ENCODE assay signal across 19 cellular contexts in the genomic region with DNA sequence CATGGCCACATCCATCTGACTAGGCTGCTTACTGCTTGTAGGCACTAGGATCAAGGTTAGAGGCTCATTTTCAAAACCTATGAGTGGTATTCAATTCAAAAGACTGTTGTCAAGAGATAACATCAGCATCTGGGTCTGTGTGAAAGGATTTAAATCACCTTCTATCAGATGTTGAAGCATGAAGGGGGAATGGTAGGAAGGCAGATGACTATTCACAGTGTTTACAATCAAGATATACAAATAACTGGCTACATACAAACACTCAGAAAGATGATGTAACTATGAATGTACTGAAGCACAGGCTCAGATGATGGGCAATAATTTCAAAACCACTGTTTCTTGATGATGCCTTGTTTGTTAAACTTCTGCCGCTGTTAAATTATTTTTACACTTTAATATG.
DNase-seq lines count a peak whose midpoint lies in the region; ATAC-seq and TF ChIP-seq lines count a peak whose summit lies in the region.
"Had no signal": no experiment of that assay in that cellular context is flagged by ENCODE, and none has a peak within 500 bp of the region (broad histone marks: within the 10 kb centered on the region; RNA-seq: fewer than 3 reads in every experiment).

No MANE protein-coding gene starts in this region.

- H4K20me1 ChIP-seq in DND-41 (ENCODE audit: insufficient read depth, low read length) (peaks cover 2% of the 10 kb centered on the region; the same call in 1 of the 2 replicates), PC-3 (ENCODE audit: low read length) (no peaks in the 10 kb centered on the region)

- TF ChIP-seq POLR2A in uterus (IDR thresholded peaks at IDR 0.05), result no peak

- ATAC-seq in DND-41 (ENCODE audit: insufficient read depth, low read depth) (0 out of 3 replicates have a peak, but pooled peaks have one; percentile 24), PC-3 (peak; percentile 52), naive B cell (ENCODE audit: low read depth in 2 of 2) (no peak), HG03442 (IDR thresholded peaks at IDR 0.05; ENCODE audit: unreplicated experiment) (no peak)
- ATAC-seq: lower lobe of right lung; sciatic nerve; stimulated activated memory B cell treated with anti-CD40 and anti-IgM and Interleukin-4, amounts not matched to agents 10 μg/mL and 1 μg/mL and 100 μg/mL, for 72 hours had no signal

- no peaks in the 10 kb centered on the region for H3F3A ChIP-seq in PC-3 (ENCODE audit: low read length, unreplicated experiment)

- no TSS peak for BruUV-seq in PC-3 (replicated peaks; lab: Mats Ljungman, UMichigan)

- intact Hi-C loops in PC-3 (cut with micrococcal nuclease), result no loop called here
- intact Hi-C loops in uterus (cut with DNase I; ENCODE audit: low total_unique reads), result no loop called here

- POLR2A ChIA-PET in PC-3 (lab: Charles Lee; ENCODE audit: unreplicated experiment), result no interaction called here

- H3K4me1 Mint-ChIP-seq in endodermal cell (peaks cover 68% of the 10 kb centered on the region), naive B cell (peaks cover 28 to 46% (median 41%) of the 10 kb centered on the region in 3 donors)

- H3K9me3 Mint-ChIP-seq in endodermal cell, result no peaks in the 10 kb centered on the region
- H3K9me3 Mint-ChIP-seq in naive B cell, result no peaks in the 10 kb centered on the region
- H3K9me3 Mint-ChIP-seq: activated B cell treated with CpG ODN at 0.5 μM for 24 hours; dendritic cell treated with granulocyte-macrophage colony-stimulating factor and Interleukin-4, amounts not matched to agents 40 ng/mL and 50 ng/mL, for 4 days; stimulated activated memory B cell treated with anti-CD40 and anti-IgM and Interleukin-4, amounts not matched to agents 10 μg/mL and 1 μg/mL and 100 μg/mL, for 72 hours had no signal

- no peak overlapping the region for H2AFZ ChIP-seq in DND-41 (ENCODE audit: low read depth, low read length)
- H2AFZ ChIP-seq in PC-3 (ENCODE audit: low read length), result no peak overlapping the region

- H3K79me2 ChIP-seq in DND-41 (ENCODE audit: insufficient read depth, low read length) (no peaks in the 10 kb centered on the region), PC-3 (ENCODE audit: low read length) (peaks cover 8% of the 10 kb centered on the region; the same call in 1 of the 2 replicates)

- CTCF ChIA-PET in PC-3 (lab: Charles Lee), result no interaction called here

- H3K9ac ChIP-seq in DND-41 (ENCODE audit: low read depth, low read length), result no peak overlapping the region
- H3K9ac ChIP-seq in PC-3 (ENCODE audit: low read length), result no peak overlapping the region
- no peak overlapping the region for H3K9ac ChIP-seq in endodermal cell (ENCODE audit: extremely low read depth, low read length, poor library complexity, severe bottlenecking)

- H3K4me3 Mint-ChIP-seq in endodermal cell (no peak overlapping the region), naive B cell (no peak overlapping the region)
- H3K4me3 Mint-ChIP-seq: activated B cell treated with CpG ODN at 0.5 μM for 24 hours; B cell; dendritic cell treated with granulocyte-macrophage colony-stimulating factor and Interleukin-4, amounts not matched to agents 40 ng/mL and 50 ng/mL, for 4 days; stimulated activated memory B cell treated with anti-CD40 and anti-IgM and Interleukin-4, amounts not matched to agents 10 μg/mL and 1 μg/mL and 100 μg/mL, for 72 hours had no signal

- H3K27ac Mint-ChIP-seq in endodermal cell, result peak overlapping the region; percentile 0
- H3K27ac Mint-ChIP-seq in naive B cell, result peak overlapping the region in 5 of 6 donors; percentile 50 to 90 (median 80)
- H3K27ac Mint-ChIP-seq: B cell; dendritic cell treated with granulocyte-macrophage colony-stimulating factor and Interleukin-4, amounts not matched to agents 40 ng/mL and 50 ng/mL, for 4 days; stimulated activated memory B cell treated with anti-CD40 and anti-IgM and Interleukin-4, amounts not matched to agents 10 μg/mL and 1 μg/mL and 100 μg/mL, for 72 hours had no signal

- H3K9me3 ChIP-seq in DND-41 (ENCODE audit: insufficient read depth, low read length, severe bottlenecking) (no peaks in the 10 kb centered on the region), PC-3 (ENCODE audit: low read length) (no peaks in the 10 kb centered on the region), endodermal cell (ENCODE audit: control insufficient read depth, low read length) (no peaks in the 10 kb centered on the region), uterus (no peaks in the 10 kb centered on the region)
- H3K9me3 ChIP-seq: lower lobe of right lung had no signal

- H3K27ac ChIP-seq in DND-41 (ENCODE audit: low read length) (no peak overlapping the region), PC-3 (ENCODE audit: low read length) (no peak overlapping the region), endodermal cell (ENCODE audit: low read depth, low read length) (no peak overlapping the region), uterus (no peak overlapping the region)
- H3K27ac ChIP-seq: lower lobe of right lung had no signal

- DNase-seq in DND-41, result no peak
- peak; percentile 23 for DNase-seq in PC-3
- no peak for DNase-seq in endodermal cell
- DNase-seq in naive B cell, result no peak
- DNase-seq in effector CD8-positive, alpha-beta T cell (lab: John Stamatoyannopoulos, UW), result no peak
- DNase-seq in uterus, result no peak
- DNase-seq: activated B cell treated with CpG ODN at 0.5 μM for 24 hours; activated CD8-positive, alpha-beta memory T cell treated with anti-CD3 and anti-CD28 coated beads for 24 hours; COR-L47; lower lobe of right lung; NCI-H1417 treated with DMSO at 0.1 percent for 48 hours; NCI-H2171 treated with DMSO at 0.1 percent for 48 hours; NCI-H774; SHP77 treated with DMSO at 0.1 percent for 48 hours had no signal

- H3K27me3 Mint-ChIP-seq in endodermal cell (ENCODE audit: insufficient read depth) (no peaks in the 10 kb centered on the region), naive B cell (no peaks in the 10 kb centered on the region)
- H3K27me3 Mint-ChIP-seq: activated B cell treated with CpG ODN at 0.5 μM for 24 hours; B cell; dendritic cell treated with granulocyte-macrophage colony-stimulating factor and Interleukin-4, amounts not matched to agents 40 ng/mL and 50 ng/mL, for 4 days; stimulated activated memory B cell treated with anti-CD40 and anti-IgM and Interleukin-4, amounts not matched to agents 10 μg/mL and 1 μg/mL and 100 μg/mL, for 72 hours had no signal

- WGBS in endodermal cell (ENCODE audit: insufficient coverage in 1 of 2, insufficient read length in 1 of 2), 2 experiments, result 100% methylated on average over 1 of the region's 1 CpG; no CpG with 5 or more reads in 1 of the 2 experiments

- H3K4me2 ChIP-seq in DND-41 (ENCODE audit: insufficient read depth, low read length) (no peak overlapping the region), PC-3 (ENCODE audit: low read length) (no peak overlapping the region)

- H3K36me3 Mint-ChIP-seq in endodermal cell (ENCODE audit: low read depth), result peaks cover 4% of the 10 kb centered on the region
- H3K36me3 Mint-ChIP-seq in naive B cell, result no peaks in the 10 kb centered on the region
- H3K36me3 Mint-ChIP-seq: stimulated activated memory B cell treated with anti-CD40 and anti-IgM and Interleukin-4, amounts not matched to agents 10 μg/mL and 1 μg/mL and 100 μg/mL, for 72 hours had no signal

- no peaks in the 10 kb centered on the region for H3K9me2 ChIP-seq in PC-3 (replicated peaks; ENCODE audit: low read length)

- H3K4me1 ChIP-seq in DND-41 (ENCODE audit: insufficient read depth, low read length) (no peaks in the 10 kb centered on the region), PC-3 (ENCODE audit: insufficient read depth, low read length) (peaks cover 25% of the 10 kb centered on the region), endodermal cell (ENCODE audit: control insufficient read depth, insufficient read depth, low read length) (peaks cover 11% of the 10 kb centered on the region), uterus (peaks cover 0 to 1% of the 10 kb centered on the region in 2 donors)

- TF ChIP-seq CTCF in DND-41 (IDR thresholded peaks at IDR 0.05; ENCODE audit: borderline replicate concordance, extremely low read depth, low read length, poor library complexity, severe bottlenecking), result no peak
- no peak for TF ChIP-seq CTCF in PC-3 (conservative IDR thresholded peaks at IDR 0.05; ENCODE audit: low read depth, low read length)
- TF ChIP-seq CTCF in endodermal cell (conservative IDR thresholded peaks at IDR 0.05), result no peak
- TF ChIP-seq CTCF in uterus (IDR thresholded peaks at IDR 0.05), result no peak

- H3K4me3 ChIP-seq in DND-41 (ENCODE audit: low read depth in 1 of 2, low read length in 2 of 2) (no peak overlapping the region), PC-3 (ENCODE audit: low read length) (no peak overlapping the region), endodermal cell (ENCODE audit: low read length) (peak overlapping the region; percentile 28), uterus (no peak overlapping the region)
- H3K4me3 ChIP-seq: lower lobe of right lung had no signal

- H3K36me3 ChIP-seq in DND-41 (ENCODE audit: insufficient read depth, low read length), result no peaks in the 10 kb centered on the region
- no peaks in the 10 kb centered on the region for H3K36me3 ChIP-seq in PC-3 (ENCODE audit: low read depth, low read length)
- H3K36me3 ChIP-seq in endodermal cell (ENCODE audit: control insufficient read depth, insufficient read depth, low read length), result peaks cover 14% of the 10 kb centered on the region
- no peaks in the 10 kb centered on the region for H3K36me3 ChIP-seq in uterus
- H3K36me3 ChIP-seq: lower lobe of right lung had no signal

- H3K27me3 ChIP-seq in DND-41 (ENCODE audit: insufficient read depth, low read length, poor library complexity) (no peaks in the 10 kb centered on the region), PC-3 (ENCODE audit: low read length) (no peaks in the 10 kb centered on the region), endodermal cell (ENCODE audit: control insufficient read depth, insufficient read depth, low read length, poor library complexity, severe bottlenecking) (no peaks in the 10 kb centered on the region), uterus (no peaks in the 10 kb centered on the region)

Comparison
In these comparisons a context has a peak if more than half of its experiments do, and no peak if none do; other contexts are left out.
1. ATAC-seq: peak in DND-41 (single experiment) and PC-3 (single experiment); none in naive B cell (0 of 2) and HG03442 (single experiment).